ENCODE assay signal across 10 cellular contexts in genomic region chr4:16123356-16124084, GRCh38. TPM values are rescaled to one million over a fixed set of nuclear protein-coding genes. Genes with fewer than 3 reads are reported as not detected.
A peak's percentile ranks its signal among the peaks of the same experiment; 100 is the strongest.
DNase-seq lines count a peak whose midpoint lies in the region; ATAC-seq lines count a peak whose summit lies in the region.
"Had no signal": no experiment of that assay in that cellular context is flagged by ENCODE, and none has a peak within 500 bp of the region (broad histone marks: within the 10 kb centered on the region; RNA-seq: fewer than 3 reads in every experiment).

No MANE protein-coding gene starts in this region.

- ATAC-seq in esophagus mucosa (peak; percentile 14), GM21786 (IDR thresholded peaks at IDR 0.05; ENCODE audit: unreplicated experiment) (no peak)
- ATAC-seq: WTC11 had no signal

- DNase-seq in COR-L47 (lab: John Stamatoyannopoulos, UW) (peak; percentile 99), NCI-H1048 (lab: John Stamatoyannopoulos, UW) (peak; percentile 38), NCI-H510A (lab: John Stamatoyannopoulos, UW) (peak; percentile 70), HuH-7.5 (ENCODE audit: low spot score) (no peak), AG08396 (ENCODE audit: low spot score) (no peak), cerebellar nuclear complex (lab: John Stamatoyannopoulos, UW) (no peak)

RNA-seq across cellular contexts. Expression of gene PROM1, which starts 39.7 kb away (rescaled TPM):
- 5.2 TPM for total RNA-seq in esophagus mucosa
- total RNA-seq: vagina had no signal

Comparison
In these comparisons a context has a peak if more than half of its experiments do, and no peak if none do; other contexts are left out.
1. DNase-seq: peak in COR-L47 (single experiment), NCI-H1048 (single experiment) and NCI-H510A (single experiment); none in HuH-7.5 (single experiment), AG08396 (single experiment) and cerebellar nuclear complex (0 of 2).